In the genomic region with DNA sequence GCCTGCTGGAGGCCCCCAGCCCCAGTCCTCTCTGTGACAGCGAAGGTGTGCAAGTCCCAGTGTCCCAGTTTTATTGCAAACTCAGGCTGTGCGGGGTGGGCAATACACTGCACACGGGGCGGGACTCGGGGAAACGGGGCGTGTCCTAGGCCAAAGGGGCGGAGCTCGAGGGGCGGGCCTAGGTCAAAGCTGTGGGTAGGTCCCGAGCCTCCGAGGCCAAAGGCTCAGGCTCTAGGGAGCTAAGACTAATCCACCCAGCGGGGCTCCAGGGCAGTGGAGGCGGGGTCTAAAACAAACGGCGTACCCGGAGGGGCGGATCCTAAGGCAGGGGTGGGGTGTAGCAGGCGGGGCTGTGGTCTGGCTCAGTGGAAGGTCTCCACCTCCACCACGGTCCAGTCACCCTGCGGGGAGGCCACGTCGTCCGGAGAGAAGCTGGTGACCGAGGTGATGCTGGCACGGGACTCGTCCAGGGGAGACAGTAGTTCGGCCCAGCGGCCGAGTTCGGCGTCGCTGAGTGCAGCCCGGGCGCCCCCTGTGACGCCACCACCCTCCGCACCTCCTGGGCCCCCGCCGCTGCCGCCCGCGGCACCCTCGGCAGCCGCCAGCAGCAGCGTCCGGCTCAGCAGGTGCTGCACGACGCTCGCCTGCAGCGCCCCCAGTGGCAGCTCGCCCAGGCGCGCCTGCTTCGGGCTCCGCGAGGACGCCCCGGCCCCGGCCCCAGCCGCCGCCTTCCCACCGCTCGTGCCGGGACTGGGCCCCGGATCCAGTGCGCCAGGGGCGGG, we compare ENCODE assay signal across 8 cellular contexts. TPM values are rescaled to one million over a fixed set of nuclear protein-coding genes. Genes with fewer than 3 reads are reported as not detected.
DNase-seq lines count a peak whose midpoint lies in the region; ATAC-seq and TF ChIP-seq lines count a peak whose summit lies in the region.

No MANE protein-coding gene starts in this region.

- peak overlapping the region; percentile 61 for H3K4me2 ChIP-seq in neuronal stem cell (ENCODE audit: insufficient read depth, low read length, poor library complexity, severe bottlenecking)

- peaks cover 52% of the 10 kb centered on the region for H3K27me3 Mint-ChIP-seq in activated T-cell treated with anti-CD3 and anti-CD28 coated beads, Interleukin-2, amount 50 U/mL, for 72 hours (ENCODE audit: low read depth)

- H3K4me3 ChIP-seq in fibroblast of mammary gland (ENCODE audit: control insufficient read depth, low read depth, low read length): no peak overlapping the region
- peak overlapping the region in 1 of 2 donors; percentile 56 for H3K4me3 ChIP-seq in neuronal stem cell (ENCODE audit: low read length in 2 of 2)
- H3K4me3 ChIP-seq in subcutaneous abdominal adipose tissue (ENCODE audit: low read depth in 1 of 5, low read length in 5 of 5): peak overlapping the region in 4 of 5 donors; percentile 42 to 64 (median 56)

- peaks cover 46% of the 10 kb centered on the region for H3K4me1 Mint-ChIP-seq in activated T-cell treated with anti-CD3 and anti-CD28 coated beads, Interleukin-2, amount 50 U/mL, for 72 hours (ENCODE audit: low read depth)

- H4K91ac ChIP-seq in neuronal stem cell (ENCODE audit: low read depth, low read length, poor library complexity): no peak overlapping the region

- WGBS in neuronal stem cell (ENCODE audit: extremely low coverage in 2 of 2, insufficient read length in 2 of 2, insufficient replicate concordance in 1 of 2), 2 donors: no CpG with 5 or more reads among the region's 67 CpGs

- DNase-seq in OCI-M1 (lab: John Stamatoyannopoulos, UW): peak; percentile 98
- DNase-seq in activated T-cell treated with anti-CD3 and anti-CD28 coated beads, Interleukin-2, amount 50 U/mL, for 72 hours: peak; percentile 89 to 91
- DNase-seq in fibroblast of mammary gland (ENCODE audit: low read depth): peak; percentile 58
- peak; percentile 86 for DNase-seq in neuronal stem cell (ENCODE audit: low spot score)
- DNase-seq in NCI-H1417 treated with DMSO at 0.1 percent for 48 hours (lab: John Stamatoyannopoulos, UW): no peak

- no peak overlapping the region for H3K27ac Mint-ChIP-seq in activated T-cell treated with anti-CD3 and anti-CD28 coated beads, Interleukin-2, amount 50 U/mL, for 72 hours

- H3K36me3 ChIP-seq in neuronal stem cell (replicated peaks in 1 of 2; ENCODE audit: control insufficient read depth in 2 of 2, insufficient read depth in 2 of 2, low read length in 2 of 2) (peaks cover 2 to 24% of the 10 kb centered on the region in 2 donors), subcutaneous abdominal adipose tissue (ENCODE audit: control insufficient read depth in 5 of 5, insufficient read depth in 5 of 5, low read length in 5 of 5) (no peaks in the 10 kb centered on the region)

- H4K8ac ChIP-seq in neuronal stem cell (ENCODE audit: low read depth, low read length): no peak overlapping the region

- H2BK120ac ChIP-seq in neuronal stem cell (ENCODE audit: low read depth, low read length): no peak overlapping the region

- H3K18ac ChIP-seq in neuronal stem cell (ENCODE audit: low read length): peak overlapping the region; percentile 88

- H3K27ac ChIP-seq in neuronal stem cell (replicated peaks; ENCODE audit: low read length) (peak overlapping the region; percentile 61), subcutaneous abdominal adipose tissue (ENCODE audit: low read depth, low read length) (no peak overlapping the region)

- H3K9me3 Mint-ChIP-seq in activated T-cell treated with anti-CD3 and anti-CD28 coated beads, Interleukin-2, amount 50 U/mL, for 72 hours: no peaks in the 10 kb centered on the region

- H3K27me3 ChIP-seq in neuronal stem cell (ENCODE audit: control insufficient read depth in 3 of 3, insufficient read depth in 3 of 3, low read depth in 1 of 3, low read length in 3 of 3): peaks cover 0 to 14% (median 0%) of the 10 kb centered on the region in 3 experiments
- peaks cover 16 to 47% (median 40%) of the 10 kb centered on the region in 5 donors for H3K27me3 ChIP-seq in subcutaneous abdominal adipose tissue (ENCODE audit: control insufficient read depth in 5 of 5, insufficient read depth in 4 of 5, low read length in 5 of 5)

- no peak for TF ChIP-seq CTCF in fibroblast of mammary gland (conservative IDR thresholded peaks at IDR 0.05; ENCODE audit: control insufficient read depth, insufficient read depth, low read depth, low read length)

- H3K4me1 ChIP-seq in neuronal stem cell (ENCODE audit: control insufficient read depth in 2 of 2, insufficient read depth in 1 of 2, low read depth in 1 of 2, low read length in 2 of 2): peaks cover 32 to 33% of the 10 kb centered on the region in 2 donors
- H3K4me1 ChIP-seq in subcutaneous abdominal adipose tissue (ENCODE audit: control insufficient read depth in 5 of 5, insufficient read depth in 5 of 5, low read length in 5 of 5): peaks cover 0 to 37% (median 31%) of the 10 kb centered on the region in 5 donors

- H2BK15ac ChIP-seq in neuronal stem cell (ENCODE audit: low read length): peak overlapping the region; percentile 91

- no peaks in the 10 kb centered on the region for H3K36me3 Mint-ChIP-seq in activated T-cell treated with anti-CD3 and anti-CD28 coated beads, Interleukin-2, amount 50 U/mL, for 72 hours (ENCODE audit: insufficient read depth in 2 of 2)

- H2BK5ac ChIP-seq in neuronal stem cell (ENCODE audit: low read length): peak overlapping the region; percentile 62

- no peaks in the 10 kb centered on the region for H3K9me3 ChIP-seq in neuronal stem cell (replicated peaks in 1 of 2; ENCODE audit: control insufficient read depth in 2 of 2, insufficient read depth in 1 of 2, low read depth in 1 of 2, low read length in 2 of 2)
- H3K9me3 ChIP-seq in subcutaneous abdominal adipose tissue (ENCODE audit: control insufficient read depth in 5 of 5, low read length in 5 of 5): no peaks in the 10 kb centered on the region

- peaks cover 3% of the 10 kb centered on the region for H3K79me1 ChIP-seq in neuronal stem cell (ENCODE audit: low read depth, low read length)

- H2AK5ac ChIP-seq in neuronal stem cell (ENCODE audit: low read depth, low read length): peak overlapping the region; percentile 94

- no peak overlapping the region for H2BK12ac ChIP-seq in neuronal stem cell (ENCODE audit: low read length)

- ATAC-seq in GM18517 (IDR thresholded peaks at IDR 0.05; ENCODE audit: unreplicated experiment) (peak; percentile 59), HG02970 (IDR thresholded peaks at IDR 0.05; ENCODE audit: low FRiP score, unreplicated experiment) (peak; percentile 59)
- peak; percentile 75 to 78 for ATAC-seq in activated T-cell treated with anti-CD3 and anti-CD28 coated beads, Interleukin-2, amount 50 U/mL, for 72 hours (replicated peaks in 1 of 2)

- no peak overlapping the region for H2AFZ ChIP-seq in neuronal stem cell (ENCODE audit: low read length)

- H3K4ac ChIP-seq in neuronal stem cell (ENCODE audit: low read length): no peak overlapping the region

- H3K4me3 Mint-ChIP-seq in activated T-cell treated with anti-CD3 and anti-CD28 coated beads, Interleukin-2, amount 50 U/mL, for 72 hours: peak overlapping the region; percentile 84 to 86

- H3K9ac ChIP-seq in neuronal stem cell (ENCODE audit: low read depth, low read length, poor library complexity) (peak overlapping the region; percentile 82), subcutaneous abdominal adipose tissue (ENCODE audit: low read length in 5 of 5) (peak overlapping the region in 1 of 5 donors; percentile 16)

- peak overlapping the region; percentile 49 for H3K14ac ChIP-seq in neuronal stem cell (ENCODE audit: low read length)

- peak overlapping the region; percentile 85 for H3K23ac ChIP-seq in neuronal stem cell (ENCODE audit: low read depth, low read length, poor library complexity)

RNA-seq across cellular contexts. Expression of gene PRR36, which starts 5.3 kb away (rescaled TPM):
- under 1 TPM; 0.63 to 0.96 TPM for total RNA-seq in activated T-cell treated with anti-CD3 and anti-CD28 coated beads, Interleukin-2, amount 50 U/mL, for 72 hours
- 21.9 TPM for polyA plus RNA-seq in neuronal stem cell (2013, experiment 1 of 2)
- 22.3 TPM for polyA plus RNA-seq in neuronal stem cell (2013, experiment 2 of 2)

RNA-seq across cellular contexts. Expression of gene LRRC8E, which starts 19.4 kb away (rescaled TPM):
- not detected for total RNA-seq in activated T-cell treated with anti-CD3 and anti-CD28 coated beads, Interleukin-2, amount 50 U/mL, for 72 hours
- polyA plus RNA-seq in neuronal stem cell (2013, experiment 1 of 2): 0.17 TPM
- 0.24 TPM for polyA plus RNA-seq in neuronal stem cell (2013, experiment 2 of 2)

RNA-seq across cellular contexts. Expression of gene MAP2K7, which starts 34.8 kb away (rescaled TPM):
- 10 to 100 TPM; 40.2 to 40.3 TPM for total RNA-seq in activated T-cell treated with anti-CD3 and anti-CD28 coated beads, Interleukin-2, amount 50 U/mL, for 72 hours
- polyA plus RNA-seq in neuronal stem cell (2013, experiment 1 of 2): 32.5 TPM
- 32.3 TPM for polyA plus RNA-seq in neuronal stem cell (2013, experiment 2 of 2)

RNA-seq across cellular contexts. Expression of gene EVI5L, which starts 38.8 kb away (rescaled TPM):
- 10 to 100 TPM in 1 of 2 donors, 1 to 10 TPM in 1; 7.8 to 10.4 TPM for total RNA-seq in activated T-cell treated with anti-CD3 and anti-CD28 coated beads, Interleukin-2, amount 50 U/mL, for 72 hours
- 7.4 TPM for polyA plus RNA-seq in neuronal stem cell (2013, experiment 1 of 2)
- polyA plus RNA-seq in neuronal stem cell (2013, experiment 2 of 2): 7.5 TPM

RNA-seq across cellular contexts. Expression of gene TGFBR3L, which starts 45.8 kb away (rescaled TPM):
- 1 to 10 TPM; 7.4 to 9.7 TPM for total RNA-seq in activated T-cell treated with anti-CD3 and anti-CD28 coated beads, Interleukin-2, amount 50 U/mL, for 72 hours
- polyA plus RNA-seq in neuronal stem cell (2013, experiment 1 of 2): 1.3 TPM
- 1.9 TPM for polyA plus RNA-seq in neuronal stem cell (2013, experiment 2 of 2)
